Comparison of ENCODE assay signal across 18 cellular contexts in genomic region chr19:42096255-42096837, GRCh38. TPM values are rescaled to one million over a fixed set of nuclear protein-coding genes. Genes with fewer than 3 reads are reported as not detected.
"Had no signal": no experiment of that assay in that cellular context is flagged by ENCODE, and none has a peak within 500 bp of the region (broad histone marks: within the 10 kb centered on the region; RNA-seq: fewer than 3 reads in every experiment).

No MANE protein-coding gene starts in this region.

- H3K27me3 ChIP-seq: body of pancreas, testis had no signal

- H3K4me3 ChIP-seq: body of pancreas, hepatocyte had no signal

- H3K36me3 ChIP-seq: prostate gland had no signal

- H3K27ac ChIP-seq: body of pancreas, hepatocyte, prostate gland, testis had no signal

- H3K9me3 ChIP-seq: body of pancreas, prostate gland, testis had no signal

- DNase-seq: activated CD4-positive, alpha-beta T cell treated with anti-CD3 and anti-CD28 coated beads, Interleukin-2, amount 10 ng/mL, durations not matched to agents 7 days and 5 days; activated CD4-positive, CD25-positive, alpha-beta regulatory T cell; activated T-cell treated with anti-CD3 and anti-CD28 coated beads for 4 hours; amniotic stem cell; body of pancreas; cortex of kidney; effector CD8-positive, alpha-beta T cell; left colon; naive thymus-derived CD8-positive, alpha-beta T cell; nucleus accumbens; stimulated activated CD4-positive, alpha-beta T cell treated with anti-CD3 and anti-CD28 coated beads, Interleukin-2, amount 100 ng/mL, for 48 hours; stimulated activated naive CD8-positive, alpha-beta T cell treated with anti-CD3 and anti-CD28 coated beads, Interleukin-15, Interleukin-2, amounts not matched to agents 100 U/mL and 50 U/mL, for 24 hours; T-helper 2 cell had no signal

- ATAC-seq: activated naive CD4-positive, alpha-beta T cell treated with anti-CD3 and anti-CD28 coated beads, Interleukin-2, amount 50 U/mL, for 72 hours; body of pancreas; left colon; naive thymus-derived CD8-positive, alpha-beta T cell; stimulated activated naive CD8-positive, alpha-beta T cell treated with anti-CD3 and anti-CD28 coated beads, Interleukin-15, Interleukin-2, amounts not matched to agents 100 U/mL and 50 U/mL, for 24 hours had no signal

- H3K4me1 ChIP-seq: testis had no signal

RNA-seq across cellular contexts. Expression of gene GRIK5, which starts 26.3 kb away (rescaled TPM):
- total RNA-seq: lung microvascular endothelial cell had no signal
- polyA plus RNA-seq: naive thymus-derived CD8-positive, alpha-beta T cell had no signal

RNA-seq across cellular contexts. Expression of gene POU2F2, which starts 35.9 kb away (rescaled TPM):
- total RNA-seq: hepatocyte had no signal
